ENCODE assay signal across 8 cellular contexts in genomic region chr11:62771144-62772021, GRCh38. TPM values are rescaled to one million over a fixed set of nuclear protein-coding genes. Genes with fewer than 3 reads are reported as not detected.
DNase-seq lines count a peak whose midpoint lies in the region; ATAC-seq, FAIRE-seq and TF ChIP-seq lines count a peak whose summit lies in the region.

TSS of gene TAF6L (plus strand) at chr11:62771396. CDS start at chr11:62775784, 4,388 bp downstream.

- peak within 1 kb of the TSS; percentile 94 for H3K27ac Mint-ChIP-seq in T-helper 2 cell treated with Interferon-gamma antibody and Interleukin-4, amounts not matched to agents 5 μg/mL and 100 μg/mL, for 36 hours
- H3K27ac Mint-ChIP-seq in astrocyte (ENCODE audit: unreplicated experiment), result peak within 1 kb of the TSS; percentile 90

- H3K4me1 ChIP-seq in astrocyte (ENCODE audit: insufficient read depth, low read length), result peaks cover 12% of the 10 kb centered on the region

- H3K79me2 ChIP-seq in astrocyte (ENCODE audit: insufficient read depth, low read length), result peaks cover 18% of the 10 kb centered on the region

- H3K4me2 ChIP-seq in astrocyte (ENCODE audit: low read length), result peak within 1 kb of the TSS; percentile 85

- H3K4me3 ChIP-seq in astrocyte (ENCODE audit: insufficient read depth, low read depth, low read length), result peak within 1 kb of the TSS; percentile 72

- H3K27ac ChIP-seq in astrocyte (ENCODE audit: low read depth, low read length), result peak within 1 kb of the TSS; percentile 74

- peaks cover 15% of the 10 kb centered on the region for H3K36me3 Mint-ChIP-seq in T-helper 2 cell treated with Interferon-gamma antibody and Interleukin-4, amounts not matched to agents 5 μg/mL and 100 μg/mL, for 36 hours (ENCODE audit: low read depth)
- H3K36me3 Mint-ChIP-seq in astrocyte (ENCODE audit: low read depth, unreplicated experiment), result peaks cover 8% of the 10 kb centered on the region

- TF ChIP-seq CTCF in astrocyte (IDR thresholded peaks at IDR 0.05; ENCODE audit: insufficient read depth, low read depth, low read length), result no peak

- ATAC-seq in GM18499 (IDR thresholded peaks at IDR 0.05; ENCODE audit: insufficient read depth, unreplicated experiment) (peak; percentile 41), HG02938 (IDR thresholded peaks at IDR 0.05; ENCODE audit: unreplicated experiment) (peak; percentile 82)

- peak within 1 kb of the TSS; percentile 77 for H3K9ac ChIP-seq in astrocyte (ENCODE audit: low read length)

- no peaks in the 10 kb centered on the region for H3K27me3 ChIP-seq in astrocyte (ENCODE audit: insufficient read depth, low read length)

- H3K4me3 Mint-ChIP-seq in T-helper 2 cell treated with Interferon-gamma antibody and Interleukin-4, amounts not matched to agents 5 μg/mL and 100 μg/mL, for 36 hours, result peak within 1 kb of the TSS; percentile 92
- H3K4me3 Mint-ChIP-seq in astrocyte (ENCODE audit: unreplicated experiment), result peak within 1 kb of the TSS; percentile 84

- peak within 1 kb of the TSS; percentile 90 for H2AFZ ChIP-seq in astrocyte (ENCODE audit: low read depth, low read length)

- H3K36me3 ChIP-seq in astrocyte (ENCODE audit: insufficient read depth, low read length), result peaks cover 8% of the 10 kb centered on the region

- H3K27me3 Mint-ChIP-seq in T-helper 2 cell treated with Interferon-gamma antibody and Interleukin-4, amounts not matched to agents 5 μg/mL and 100 μg/mL, for 36 hours (ENCODE audit: low read depth), result no peaks in the 10 kb centered on the region
- no peaks in the 10 kb centered on the region for H3K27me3 Mint-ChIP-seq in astrocyte (ENCODE audit: low read depth, unreplicated experiment)

- FAIRE-seq in astrocyte (lab: Jason Lieb, UNC), result no peak

- peaks cover 22% of the 10 kb centered on the region for H3K4me1 Mint-ChIP-seq in T-helper 2 cell treated with Interferon-gamma antibody and Interleukin-4, amounts not matched to agents 5 μg/mL and 100 μg/mL, for 36 hours (ENCODE audit: low read depth)
- peaks cover 7% of the 10 kb centered on the region for H3K4me1 Mint-ChIP-seq in astrocyte (ENCODE audit: low read depth, unreplicated experiment)

- no peaks in the 10 kb centered on the region for H3K9me3 Mint-ChIP-seq in T-helper 2 cell treated with Interferon-gamma antibody and Interleukin-4, amounts not matched to agents 5 μg/mL and 100 μg/mL, for 36 hours
- no peaks in the 10 kb centered on the region for H3K9me3 Mint-ChIP-seq in astrocyte (ENCODE audit: unreplicated experiment)

- DNase-seq in NCI-H187 (lab: John Stamatoyannopoulos, UW) (peak; percentile 98), astrocyte (ENCODE audit: low read depth) (peak; percentile 88), hepatic stellate cell (ENCODE audit: low spot score) (peak; percentile 98), renal cortical epithelial cell (ENCODE audit: low read depth) (peak; percentile 94), cortex of kidney (lab: John Stamatoyannopoulos, UW) (no peak)
- DNase-seq in T-helper 2 cell treated with Interferon-gamma antibody and Interleukin-4, amounts not matched to agents 5 μg/mL and 100 μg/mL, for 36 hours (ENCODE audit: low spot score), result peak; percentile 96

- no peaks in the 10 kb centered on the region for H4K20me1 ChIP-seq in astrocyte (ENCODE audit: insufficient read depth, low read length)

- H3K9me3 ChIP-seq in astrocyte (ENCODE audit: insufficient read depth, low read depth, low read length), result no peaks in the 10 kb centered on the region

RNA-seq across cellular contexts. Expression of gene TAF6L, which starts in this region (rescaled TPM):
- total RNA-seq in astrocyte (14.7 and 15.1 TPM in 2 replicates), renal cortical epithelial cell (15.1 and 20.7 TPM in 2 replicates)
